39 cellular contexts compared by ENCODE assay signal in genomic region chr1:34137411-34137810, GRCh38. TPM values are rescaled to one million over a fixed set of nuclear protein-coding genes. Genes with fewer than 3 reads are reported as not detected.
"Had no signal": no experiment of that assay in that cellular context is flagged by ENCODE, and none has a peak within 500 bp of the region (broad histone marks: within the 10 kb centered on the region; RNA-seq: fewer than 3 reads in every experiment).

No MANE protein-coding gene starts in this region.

- H3K4me3 Mint-ChIP-seq: activated CD4-positive, alpha-beta memory T cell treated with anti-CD3 and anti-CD28 coated beads for 36 hours; activated CD4-positive, alpha-beta T cell treated with anti-CD3 and anti-CD28 coated beads for 36 hours; activated CD4-positive, alpha-beta T cell treated with anti-CD3 and anti-CD28 coated beads, Interleukin-2, amount 10 ng/mL, durations not matched to agents 24 days and 14 days; activated CD8-positive, alpha-beta T cell treated with anti-CD3 and anti-CD28 coated beads for 36 hours; activated naive CD4-positive, alpha-beta T cell treated with anti-CD3 and anti-CD28 coated beads for 36 hours; activated naive CD8-positive, alpha-beta T cell treated with anti-CD3 and anti-CD28 coated beads for 36 hours; activated T-cell treated with anti-CD3 and anti-CD28 coated beads, Interleukin-2, amount 50 U/mL, for 4 hours; activated T-cell treated with anti-CD3 and anti-CD28 coated beads, Interleukin-2, amount 50 U/mL, for 72 hours; activated T-helper 1 cell treated with anti-CD3 and anti-CD28 coated beads, Interleukin-12 subunit alpha, Interleukin-12 subunit beta, Interleukin-2, Interleukin-4 antibody, amounts not matched to agents 30 ng/mL and 10 ng/mL and 1 ng/mL, durations not matched to agents 14 hours and 24 hours and 36 hours; activated T-helper 17 cell treated with anti-CD3 and anti-CD28 coated beads, Interleukin-2, amount 50 U/mL, for 72 hours; T-helper 1 cell treated with Interleukin-12 subunit alpha and Interleukin-12 subunit beta and Interleukin-4 antibody, amounts not matched to agents 30 μg/mL and 1 μg/mL, for 36 hours; T-helper 2 cell treated with Interferon-gamma antibody and Interleukin-4, amounts not matched to agents 5 μg/mL and 100 μg/mL, for 36 hours; WTC11 had no signal

- H3K9me3 Mint-ChIP-seq: activated CD4-positive, alpha-beta memory T cell treated with anti-CD3 and anti-CD28 coated beads for 36 hours; activated CD4-positive, alpha-beta T cell treated with anti-CD3 and anti-CD28 coated beads, Interleukin-2, amount 10 ng/mL, durations not matched to agents 24 days and 14 days; activated CD8-positive, alpha-beta T cell treated with anti-CD3 and anti-CD28 coated beads for 36 hours; activated naive CD4-positive, alpha-beta T cell treated with anti-CD3 and anti-CD28 coated beads for 36 hours; activated naive CD4-positive, alpha-beta T cell treated with anti-CD3 and anti-CD28 coated beads, Interleukin-2, amount 50 U/mL, for 72 hours; activated naive CD8-positive, alpha-beta T cell treated with anti-CD3 and anti-CD28 coated beads for 36 hours; activated T-cell treated with anti-CD3 and anti-CD28 coated beads, Interleukin-2, amount 50 U/mL, for 4 hours; activated T-cell treated with anti-CD3 and anti-CD28 coated beads, Interleukin-2, amount 50 U/mL, for 72 hours; activated T-helper 1 cell treated with anti-CD3 and anti-CD28 coated beads, Interleukin-12 subunit alpha, Interleukin-12 subunit beta, Interleukin-2, Interleukin-4 antibody, amounts not matched to agents 30 ng/mL and 10 ng/mL and 1 ng/mL, durations not matched to agents 14 hours and 24 hours and 36 hours; activated T-helper 17 cell treated with anti-CD3 and anti-CD28 coated beads, Interleukin-2, amount 50 U/mL, for 72 hours; T-helper 1 cell treated with Interleukin-12 subunit alpha and Interleukin-12 subunit beta and Interleukin-4 antibody, amounts not matched to agents 30 μg/mL and 1 μg/mL, for 36 hours; T-helper 2 cell treated with Interferon-gamma antibody and Interleukin-4, amounts not matched to agents 5 μg/mL and 100 μg/mL, for 36 hours; WTC11 had no signal

- H3K36me3 Mint-ChIP-seq: activated CD4-positive, alpha-beta memory T cell treated with anti-CD3 and anti-CD28 coated beads for 36 hours; activated naive CD4-positive, alpha-beta T cell treated with anti-CD3 and anti-CD28 coated beads, Interleukin-2, amount 50 U/mL, for 72 hours; activated naive CD8-positive, alpha-beta T cell treated with anti-CD3 and anti-CD28 coated beads for 36 hours had no signal

- H3K4me1 ChIP-seq: adrenal gland, body of pancreas, breast epithelium had no signal

- H3K4me1 Mint-ChIP-seq: activated CD4-positive, alpha-beta T cell treated with anti-CD3 and anti-CD28 coated beads for 36 hours; activated CD4-positive, alpha-beta T cell treated with anti-CD3 and anti-CD28 coated beads, Interleukin-2, amount 10 ng/mL, durations not matched to agents 24 days and 14 days; activated naive CD8-positive, alpha-beta T cell treated with anti-CD3 and anti-CD28 coated beads for 36 hours; activated T-helper 17 cell treated with anti-CD3 and anti-CD28 coated beads, Interleukin-2, amount 50 U/mL, for 72 hours had no signal

- H3K27ac Mint-ChIP-seq: activated CD4-positive, alpha-beta memory T cell treated with anti-CD3 and anti-CD28 coated beads for 36 hours; activated CD4-positive, alpha-beta T cell treated with anti-CD3 and anti-CD28 coated beads for 36 hours; activated CD4-positive, alpha-beta T cell treated with anti-CD3 and anti-CD28 coated beads, Interleukin-2, amount 10 ng/mL, durations not matched to agents 24 days and 14 days; activated CD8-positive, alpha-beta T cell treated with anti-CD3 and anti-CD28 coated beads for 36 hours; activated naive CD4-positive, alpha-beta T cell treated with anti-CD3 and anti-CD28 coated beads for 36 hours; activated naive CD4-positive, alpha-beta T cell treated with anti-CD3 and anti-CD28 coated beads, Interleukin-2, amount 50 U/mL, for 72 hours; activated naive CD8-positive, alpha-beta T cell treated with anti-CD3 and anti-CD28 coated beads for 36 hours; activated T-cell treated with anti-CD3 and anti-CD28 coated beads, Interleukin-2, amount 50 U/mL, for 72 hours; activated T-helper 1 cell treated with anti-CD3 and anti-CD28 coated beads, Interleukin-12 subunit alpha, Interleukin-12 subunit beta, Interleukin-2, Interleukin-4 antibody, amounts not matched to agents 30 ng/mL and 10 ng/mL and 1 ng/mL, durations not matched to agents 14 hours and 24 hours and 36 hours; activated T-helper 17 cell treated with anti-CD3 and anti-CD28 coated beads, Interleukin-2, amount 50 U/mL, for 72 hours; T-helper 1 cell treated with Interleukin-12 subunit alpha and Interleukin-12 subunit beta and Interleukin-4 antibody, amounts not matched to agents 30 μg/mL and 1 μg/mL, for 36 hours; T-helper 2 cell treated with Interferon-gamma antibody and Interleukin-4, amounts not matched to agents 5 μg/mL and 100 μg/mL, for 36 hours; WTC11 had no signal

- H3K36me3 ChIP-seq: adrenal gland, brain microvascular endothelial cell, breast epithelium, WERI-Rb-1 had no signal

- H3K4me3 ChIP-seq: adrenal gland, body of pancreas, breast epithelium had no signal

- H3K27me3 Mint-ChIP-seq: activated CD4-positive, alpha-beta T cell treated with anti-CD3 and anti-CD28 coated beads, Interleukin-2, amount 10 ng/mL, durations not matched to agents 24 days and 14 days had no signal

- H3K27ac ChIP-seq: adrenal gland, body of pancreas, brain microvascular endothelial cell, breast epithelium, WERI-Rb-1 had no signal

- ATAC-seq: activated CD4-positive, alpha-beta T cell treated with anti-CD3 and anti-CD28 coated beads for 36 hours; activated CD4-positive, CD25-positive, alpha-beta regulatory T cell treated with anti-CD3 and anti-CD28 coated beads, Interleukin-2, amount 50 U/mL, for 24 hours; activated CD8-positive, alpha-beta T cell treated with anti-CD3 and anti-CD28 coated beads for 36 hours; activated naive CD4-positive, alpha-beta T cell treated with anti-CD3 and anti-CD28 coated beads, Interleukin-2, amount 50 U/mL, for 72 hours; activated T-cell treated with anti-CD3 and anti-CD28 coated beads, Interleukin-2, amount 50 U/mL, for 4 hours; activated T-cell treated with anti-CD3 and anti-CD28 coated beads, Interleukin-2, amount 50 U/mL, for 72 hours; activated T-helper 17 cell treated with anti-CD3 and anti-CD28 coated beads, Interleukin-2, amount 50 U/mL, for 72 hours; body of pancreas; WTC11 had no signal

- DNase-seq: activated CD4-positive, alpha-beta memory T cell treated with anti-CD3 and anti-CD28 coated beads for 36 hours; activated CD4-positive, alpha-beta T cell treated with anti-CD3 and anti-CD28 coated beads for 1 hour; activated CD4-positive, alpha-beta T cell treated with anti-CD3 and anti-CD28 coated beads for 36 hours; activated CD4-positive, alpha-beta T cell treated with anti-CD3 and anti-CD28 coated beads, Interleukin-2, amount 10 ng/mL, durations not matched to agents 24 days and 14 days; activated CD4-positive, alpha-beta T cell treated with anti-CD3 and anti-CD28 coated beads, Interleukin-2, amount 50 U/mL, for 1 hour; activated CD4-positive, alpha-beta T cell treated with anti-CD3 and anti-CD28 coated beads, Interleukin-2, amount 50 U/mL, for 4 hours; activated CD4-positive, CD25-positive, alpha-beta regulatory T cell; activated CD8-positive, alpha-beta memory T cell treated with anti-CD3 and anti-CD28 coated beads, Interleukin-2, amount 50 U/mL, for 4 hours; activated CD8-positive, alpha-beta T cell treated with anti-CD3 and anti-CD28 coated beads for 36 hours; activated gamma-delta T cell treated with Interleukin-2 at 50 U/mL for 16 hours; activated naive CD4-positive, alpha-beta T cell; activated naive CD4-positive, alpha-beta T cell treated with anti-CD3 and anti-CD28 coated beads for 36 hours; activated naive CD4-positive, alpha-beta T cell treated with anti-CD3 and anti-CD28 coated beads, Interleukin-2, amount 50 U/mL, for 16 hours; activated naive CD8-positive, alpha-beta T cell treated with anti-CD3 and anti-CD28 coated beads for 36 hours; activated T-cell treated with anti-CD3 and anti-CD28 coated beads for 4 hours; activated T-cell treated with anti-CD3 and anti-CD28 coated beads, Interleukin-2, amount 50 U/mL, for 1 hour; activated T-cell treated with anti-CD3 and anti-CD28 coated beads, Interleukin-2, amount 50 U/mL, for 4 hours; activated T-cell treated with anti-CD3 and anti-CD28 coated beads, Interleukin-2, amount 50 U/mL, for 72 hours; adrenal gland; amniotic stem cell; aorta; body of pancreas; brain microvascular endothelial cell; central memory CD4-positive, alpha-beta T cell; SW 1271; T-helper 1 cell; T-helper 2 cell; T-helper 9 cell; WERI-Rb-1 had no signal

- H3K9me3 ChIP-seq: adrenal gland, body of pancreas, breast epithelium had no signal

- H3K27me3 ChIP-seq: adrenal gland, body of pancreas, brain microvascular endothelial cell, breast epithelium had no signal

RNA-seq across cellular contexts. Expression of gene CSMD2, which starts 27.6 kb away (rescaled TPM):
- total RNA-seq: activated CD4-positive, alpha-beta memory T cell treated with anti-CD3 and anti-CD28 coated beads for 36 hours; activated CD4-positive, alpha-beta T cell treated with anti-CD3 and anti-CD28 coated beads for 36 hours; activated CD4-positive, alpha-beta T cell treated with anti-CD3 and anti-CD28 coated beads, Interleukin-2, amount 10 ng/mL, durations not matched to agents 24 days and 14 days; activated CD8-positive, alpha-beta memory T cell treated with anti-CD3 and anti-CD28 coated beads for 36 hours; activated CD8-positive, alpha-beta T cell treated with anti-CD3 and anti-CD28 coated beads for 36 hours; activated naive CD4-positive, alpha-beta T cell treated with anti-CD3 and anti-CD28 coated beads for 36 hours; activated naive CD4-positive, alpha-beta T cell treated with anti-CD3 and anti-CD28 coated beads, Interleukin-2, amount 50 U/mL, for 72 hours; activated naive CD8-positive, alpha-beta T cell treated with anti-CD3 and anti-CD28 coated beads for 36 hours; activated T-cell treated with anti-CD3 and anti-CD28 coated beads, Interleukin-2, amount 50 U/mL, for 4 hours; activated T-cell treated with anti-CD3 and anti-CD28 coated beads, Interleukin-2, amount 50 U/mL, for 72 hours; activated T-helper 1 cell treated with anti-CD3 and anti-CD28 coated beads, Interleukin-12 subunit alpha, Interleukin-12 subunit beta, Interleukin-2, Interleukin-4 antibody, amounts not matched to agents 30 ng/mL and 10 ng/mL and 1 ng/mL, durations not matched to agents 14 hours and 24 hours and 36 hours; activated T-helper 17 cell treated with anti-CD3 and anti-CD28 coated beads, Interleukin-2, amount 50 U/mL, for 72 hours had no signal

RNA-seq across cellular contexts. Expression of gene C1orf94, which starts 39.3 kb away (rescaled TPM):
- total RNA-seq: activated CD4-positive, alpha-beta memory T cell treated with anti-CD3 and anti-CD28 coated beads for 36 hours; activated CD4-positive, alpha-beta T cell treated with anti-CD3 and anti-CD28 coated beads for 36 hours; activated CD4-positive, alpha-beta T cell treated with anti-CD3 and anti-CD28 coated beads, Interleukin-2, amount 10 ng/mL, durations not matched to agents 24 days and 14 days; activated CD8-positive, alpha-beta memory T cell treated with anti-CD3 and anti-CD28 coated beads for 36 hours; activated CD8-positive, alpha-beta T cell treated with anti-CD3 and anti-CD28 coated beads for 36 hours; activated naive CD4-positive, alpha-beta T cell treated with anti-CD3 and anti-CD28 coated beads for 36 hours; activated naive CD4-positive, alpha-beta T cell treated with anti-CD3 and anti-CD28 coated beads, Interleukin-2, amount 50 U/mL, for 72 hours; activated naive CD8-positive, alpha-beta T cell treated with anti-CD3 and anti-CD28 coated beads for 36 hours; activated T-cell treated with anti-CD3 and anti-CD28 coated beads, Interleukin-2, amount 50 U/mL, for 4 hours; activated T-cell treated with anti-CD3 and anti-CD28 coated beads, Interleukin-2, amount 50 U/mL, for 72 hours; activated T-helper 1 cell treated with anti-CD3 and anti-CD28 coated beads, Interleukin-12 subunit alpha, Interleukin-12 subunit beta, Interleukin-2, Interleukin-4 antibody, amounts not matched to agents 30 ng/mL and 10 ng/mL and 1 ng/mL, durations not matched to agents 14 hours and 24 hours and 36 hours; activated T-helper 17 cell treated with anti-CD3 and anti-CD28 coated beads, Interleukin-2, amount 50 U/mL, for 72 hours; aorta; body of pancreas; breast epithelium; cardiac septum had no signal
